15 cellular contexts compared by ENCODE assay signal in the genomic region with DNA sequence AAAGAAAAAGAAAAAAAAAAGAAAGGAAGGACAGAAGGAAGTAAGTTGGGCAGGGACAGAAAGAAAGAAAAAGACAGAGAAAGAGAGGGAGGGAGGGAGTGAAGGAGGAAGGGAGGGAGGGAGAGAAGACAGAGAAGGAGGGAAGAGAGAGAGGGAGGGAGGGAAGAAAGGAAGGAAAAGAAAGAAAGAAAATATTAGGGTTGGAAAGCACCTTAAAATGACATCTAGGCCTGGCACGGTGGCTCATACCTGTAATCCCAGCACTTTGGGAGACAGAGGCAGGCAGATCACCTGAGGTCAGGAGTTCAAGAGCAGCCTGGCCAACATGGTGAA. TPM values are rescaled to one million over a fixed set of nuclear protein-coding genes. Genes with fewer than 3 reads are reported as not detected.
DNase-seq lines count a peak whose midpoint lies in the region; TF ChIP-seq lines count a peak whose summit lies in the region.
"Had no signal": no experiment of that assay in that cellular context is flagged by ENCODE, and none has a peak within 500 bp of the region (broad histone marks: within the 10 kb centered on the region; RNA-seq: fewer than 3 reads in every experiment).

No MANE protein-coding gene starts in this region.

- TF ChIP-seq CTCF in right atrium auricular region (IDR thresholded peaks at IDR 0.05): no peak

- peaks cover 0 to 20% of the 10 kb centered on the region in 2 donors for H3K4me1 ChIP-seq in right atrium auricular region

- H3K27me3 ChIP-seq in right atrium auricular region: no peaks in the 10 kb centered on the region

- H3K9me3 ChIP-seq in right atrium auricular region: no peaks in the 10 kb centered on the region

- in situ Hi-C loops in Caki2 (cut with HindIII; ENCODE audit: low pct_unique_long_range_greater_than_20kb, low sequenced_read_pairs): no loop called here

- peak; percentile 55 for DNase-seq in Caki2 (ENCODE audit: low read depth)
- no peak for DNase-seq in epithelial cell of prostate (ENCODE audit: low read depth, low spot score)
- no peak for DNase-seq in right atrium auricular region (ENCODE audit: low spot score)
- DNase-seq in posterior vena cava (ENCODE audit: low spot score): no peak
- DNase-seq in kidney tubule cell (ENCODE audit: low spot score): no peak
- DNase-seq: AML-193; Calu3; CD4-positive, alpha-beta T cell; DMS79 treated with DMSO at 0.1 percent for 48 hours; GF-D8; GOT3; H7 had no signal

- H3K36me3 ChIP-seq in right atrium auricular region: peaks cover 18% of the 10 kb centered on the region

- H3K27ac ChIP-seq in epithelial cell of prostate (peak overlapping the region; percentile 55), right atrium auricular region (no peak overlapping the region)
- H3K27ac ChIP-seq: C4-2B, KMS-11 had no signal

- intact Hi-C loops in posterior vena cava (cut with DNase I): no loop called here

- no peak overlapping the region for H3K4me3 ChIP-seq in right atrium auricular region
- H3K4me3 ChIP-seq: GM12878 had no signal

RNA-seq across cellular contexts. Expression of a gene that starts 33.2 kb away (rescaled TPM):
- 6.4 and 7.1 TPM in 2 replicates for total RNA-seq in Caki2 (2014; rRNA removed; shearing (Covaris generic); ENCODE audit: low replicate concordance)
- total RNA-seq in right atrium auricular region: 10 to 100 TPM; 18.7 to 24.7 TPM
- 10 to 100 TPM in 1 of 2 donors, 1 to 10 TPM in 1; 9.2 to 10.6 TPM for total RNA-seq in posterior vena cava

RNA-seq across cellular contexts. Expression of a gene that starts 33.2 kb away (rescaled TPM):
- 3.6 and 6.3 TPM in 2 replicates for total RNA-seq in Caki2 (2014; rRNA removed; shearing (Covaris generic); ENCODE audit: low replicate concordance)
- 1 to 10 TPM; 4.1 to 5.0 TPM for total RNA-seq in right atrium auricular region
- 1 to 10 TPM; 5.2 to 6.2 TPM for total RNA-seq in posterior vena cava

RNA-seq across cellular contexts. Expression of a gene that starts 42.0 kb away (rescaled TPM):
- total RNA-seq in Caki2 (2014; rRNA removed; shearing (Covaris generic); ENCODE audit: low replicate concordance): not detected in 2 replicates
- total RNA-seq in right atrium auricular region: not detected
- total RNA-seq in posterior vena cava: not detected
- total RNA-seq: Calu3, GM12878, H7 had no signal

RNA-seq across cellular contexts. Expression of a gene that starts 46.9 kb away (rescaled TPM):
- 1.9 and 4.6 TPM in 2 replicates for total RNA-seq in Caki2 (2014; rRNA removed; shearing (Covaris generic); ENCODE audit: low replicate concordance)
- total RNA-seq in right atrium auricular region (10 to 100 TPM; 18.9 to 25.9 TPM), posterior vena cava (1 to 10 TPM; 4.2 to 8.0 TPM)

RNA-seq across cellular contexts. Expression of a gene that starts 55.1 kb away (rescaled TPM):
- not detected in 2 replicates for total RNA-seq in Caki2 (2014; rRNA removed; shearing (Covaris generic); ENCODE audit: low replicate concordance)
- total RNA-seq in right atrium auricular region (not detected), posterior vena cava (not detected)
- total RNA-seq: Calu3, GM12878 had no signal
